Comparison of ENCODE assay signal across 19 cellular contexts in genomic region chr1:203425668-203425999, GRCh38. TPM values are rescaled to one million over a fixed set of nuclear protein-coding genes. Genes with fewer than 3 reads are reported as not detected.
DNase-seq lines count a peak whose midpoint lies in the region; ATAC-seq and TF ChIP-seq lines count a peak whose summit lies in the region.
"Had no signal": no experiment of that assay in that cellular context is flagged by ENCODE, and none has a peak within 500 bp of the region (broad histone marks: within the 10 kb centered on the region; RNA-seq: fewer than 3 reads in every experiment).

No MANE protein-coding gene starts in this region.

- CTCF ChIA-PET in AG04450 (lab: Charles Lee) (interaction anchor here (0.7 to 1.8 kb wide), 4 partner anchors 15 to 87 kb away, joined by 3 to 12 read pairs (median 6); no protein-coding TSS in a partner anchor), OCI-LY7 (lab: Charles Lee; ENCODE audit: unreplicated experiment) (no interaction called here)
- CTCF ChIA-PET in activated naive CD4-positive, alpha-beta T cell treated with anti-CD3 and anti-CD28 coated beads for 36 hours (lab: Charles Lee) = interaction anchor here (1.1 kb wide), 1 partner anchor 82 kb away, joined by 4 read pairs; no protein-coding TSS in a partner anchor

- H4K20me1 ChIP-seq in OCI-LY7 (ENCODE audit: insufficient read depth, low read length) = no peaks in the 10 kb centered on the region

- H3K4me3 ChIP-seq in AG04450 (ENCODE audit: low read depth, low read length) (no peak overlapping the region), OCI-LY7 (ENCODE audit: low read depth, low read length, poor library complexity, severe bottlenecking) (no peak overlapping the region), duodenal mucosa (ENCODE audit: low read depth in 1 of 2, low read length in 2 of 2) (peak overlapping the region; percentile 60 to 73)
- H3K4me3 ChIP-seq: left ventricle myocardium inferior, prostate gland, SJSA1 had no signal

- H3K9me2 ChIP-seq in OCI-LY7 (ENCODE audit: insufficient read depth, low read length) = no peaks in the 10 kb centered on the region

- ATAC-seq in stimulated activated effector memory CD8-positive, alpha-beta T cell treated with anti-CD3 and anti-CD28 coated beads, Interleukin-12 subunit alpha, Interleukin-12 subunit beta, amount 100 ng/mL, for 72 hours = no peak
- ATAC-seq: naive thymus-derived CD4-positive, alpha-beta T cell had no signal

- H2AFZ ChIP-seq in OCI-LY7 (ENCODE audit: low read length) = peak overlapping the region; percentile 5; the same call in 1 of the 2 replicates

- H3K4me2 ChIP-seq in OCI-LY7 (ENCODE audit: low read length) = no peak overlapping the region

- TF ChIP-seq CTCF in AG04450 (IDR thresholded peaks at IDR 0.05; ENCODE audit: low read depth, low read length) = no peak
- no peak for TF ChIP-seq CTCF in OCI-LY7 (conservative IDR thresholded peaks at IDR 0.05; ENCODE audit: low read length)
- TF ChIP-seq CTCF in mesothelial cell of epicardium (IDR thresholded peaks at IDR 0.05; ENCODE audit: unreplicated experiment) = no peak

- BruUV-seq in OCI-LY7 (replicated peaks; lab: Mats Ljungman, UMichigan) = no TSS peak

- DNase-seq in AG04450 (ENCODE audit: low read depth, low spot score) = peak; percentile 26
- DNase-seq in OCI-LY7 (ENCODE audit: low spot score) = no peak
- no peak for DNase-seq in mesothelial cell of epicardium (ENCODE audit: low spot score in 2 of 2, unreplicated experiment in 2 of 2)
- no peak for DNase-seq in activated naive CD4-positive, alpha-beta T cell treated with anti-CD3 and anti-CD28 coated beads for 36 hours
- DNase-seq in GOT3 (lab: John Stamatoyannopoulos, UW) = no peak
- DNase-seq in stimulated activated effector memory CD8-positive, alpha-beta T cell treated with anti-CD3 and anti-CD28 coated beads, Interleukin-12 subunit alpha, Interleukin-12 subunit beta, amount 100 ng/mL, for 72 hours (ENCODE audit: low spot score in 2 of 2) = no peak
- no peak for DNase-seq in retina
- DNase-seq: activated CD4-positive, alpha-beta T cell treated with anti-CD3 and anti-CD28 coated beads for 48 hours; activated CD8-positive, alpha-beta memory T cell treated with anti-CD3 and anti-CD28 coated beads, Interleukin-2, amount 50 U/mL, for 4 hours; CD4-positive, alpha-beta memory T cell; GDM1; KG1; left ventricle myocardium inferior; naive thymus-derived CD4-positive, alpha-beta T cell; T1000 had no signal

- H3K9ac ChIP-seq in duodenal mucosa (ENCODE audit: low read depth in 1 of 2, low read length in 2 of 2) = peak overlapping the region; percentile 26 to 73

- no peaks in the 10 kb centered on the region for H3K36me3 Mint-ChIP-seq in mesothelial cell of epicardium
- no peaks in the 10 kb centered on the region for H3K36me3 Mint-ChIP-seq in activated naive CD4-positive, alpha-beta T cell treated with anti-CD3 and anti-CD28 coated beads for 36 hours (ENCODE audit: low read depth)
- H3K36me3 Mint-ChIP-seq in stimulated activated effector memory CD8-positive, alpha-beta T cell treated with anti-CD3 and anti-CD28 coated beads, Interleukin-12 subunit alpha, Interleukin-12 subunit beta, amount 100 ng/mL, for 72 hours = no peaks in the 10 kb centered on the region
- H3K36me3 Mint-ChIP-seq: CD4-positive, alpha-beta memory T cell; naive thymus-derived CD4-positive, alpha-beta T cell had no signal

- H3K4me3 Mint-ChIP-seq in mesothelial cell of epicardium = no peak overlapping the region
- H3K4me3 Mint-ChIP-seq in activated naive CD4-positive, alpha-beta T cell treated with anti-CD3 and anti-CD28 coated beads for 36 hours = no peak overlapping the region
- H3K4me3 Mint-ChIP-seq in stimulated activated effector memory CD8-positive, alpha-beta T cell treated with anti-CD3 and anti-CD28 coated beads, Interleukin-12 subunit alpha, Interleukin-12 subunit beta, amount 100 ng/mL, for 72 hours = no peak overlapping the region
- H3K4me3 Mint-ChIP-seq: CD4-positive, alpha-beta memory T cell; naive thymus-derived CD4-positive, alpha-beta T cell had no signal

- H3K4me1 ChIP-seq in OCI-LY7 (ENCODE audit: insufficient read depth, low read length, poor library complexity, severe bottlenecking) (peaks cover 10% of the 10 kb centered on the region), duodenal mucosa (ENCODE audit: control insufficient read depth in 1 of 2, insufficient read depth in 2 of 2, low read length in 2 of 2) (peaks cover 30% of the 10 kb centered on the region in 2 donors)
- H3K4me1 ChIP-seq: left ventricle myocardium inferior had no signal

- intact Hi-C loops in OCI-LY7 (cut with micrococcal nuclease; ENCODE audit: unreplicated experiment) = no loop called here
- intact Hi-C loops in activated naive CD4-positive, alpha-beta T cell treated with anti-CD3 and anti-CD28 coated beads for 36 hours (cut with micrococcal nuclease) = no loop called here

- H3K79me2 ChIP-seq in OCI-LY7 (ENCODE audit: insufficient read depth, low read depth, low read length) = no peaks in the 10 kb centered on the region

- H3K36me3 ChIP-seq in OCI-LY7 (ENCODE audit: insufficient read depth, low read length) (no peaks in the 10 kb centered on the region), duodenal mucosa (ENCODE audit: control insufficient read depth in 1 of 2, insufficient read depth in 2 of 2, low read length in 2 of 2) (no peaks in the 10 kb centered on the region)
- H3K36me3 ChIP-seq: left ventricle myocardium inferior, prostate gland, SJSA1 had no signal

- H3K27ac Mint-ChIP-seq in mesothelial cell of epicardium = peak overlapping the region; percentile 66
- H3K27ac Mint-ChIP-seq in activated naive CD4-positive, alpha-beta T cell treated with anti-CD3 and anti-CD28 coated beads for 36 hours = no peak overlapping the region
- H3K27ac Mint-ChIP-seq in stimulated activated effector memory CD8-positive, alpha-beta T cell treated with anti-CD3 and anti-CD28 coated beads, Interleukin-12 subunit alpha, Interleukin-12 subunit beta, amount 100 ng/mL, for 72 hours = no peak overlapping the region
- H3K27ac Mint-ChIP-seq: CD4-positive, alpha-beta memory T cell; naive thymus-derived CD4-positive, alpha-beta T cell had no signal

- POLR2A ChIA-PET in AG04450 (lab: Yijun Ruan, JAX) = interaction anchor here (0.8 to 2.3 kb wide), 6 partner anchors 15 to 67 kb away, joined by 3 to 24 read pairs (median 6); no protein-coding TSS in a partner anchor
- POLR2A ChIA-PET in OCI-LY7 (lab: Charles Lee) = interaction anchor here (0.7 to 1.3 kb wide), 3 partner anchors 9 to 41 kb away, joined by 3 read pairs; no protein-coding TSS in a partner anchor

- peaks cover 54% of the 10 kb centered on the region for H3K27me3 ChIP-seq in AG04450 (ENCODE audit: control insufficient read depth, insufficient read depth, low read length)
- peaks cover 0 to 4% of the 10 kb centered on the region in 2 donors for H3K27me3 ChIP-seq in duodenal mucosa (ENCODE audit: control insufficient read depth in 1 of 2, insufficient read depth in 2 of 2, low read length in 2 of 2)
- H3K27me3 ChIP-seq: SJSA1 had no signal

- H3K27ac ChIP-seq in AG04450 (ENCODE audit: low read depth, low read length) = peak overlapping the region; percentile 68
- H3K27ac ChIP-seq in OCI-LY7 (ENCODE audit: low read depth, low read length, poor library complexity, severe bottlenecking) = no peak overlapping the region
- peak overlapping the region; percentile 3 for H3K27ac ChIP-seq in duodenal mucosa (ENCODE audit: low read depth, low read length)
- H3K27ac ChIP-seq: left ventricle myocardium inferior, SJSA1 had no signal

- H3K9me3 ChIP-seq in AG04450 (ENCODE audit: control insufficient read depth, insufficient read depth, low read length) = no peaks in the 10 kb centered on the region
- no peaks in the 10 kb centered on the region for H3K9me3 ChIP-seq in OCI-LY7 (ENCODE audit: low read length)
- no peaks in the 10 kb centered on the region for H3K9me3 ChIP-seq in duodenal mucosa (ENCODE audit: control insufficient read depth in 1 of 2, low read length in 2 of 2)
- H3K9me3 ChIP-seq: left ventricle myocardium inferior, prostate gland, SJSA1 had no signal

- H3K4me1 Mint-ChIP-seq in mesothelial cell of epicardium = peaks cover 31% of the 10 kb centered on the region
- H3K4me1 Mint-ChIP-seq in activated naive CD4-positive, alpha-beta T cell treated with anti-CD3 and anti-CD28 coated beads for 36 hours (ENCODE audit: low read depth) = no peaks in the 10 kb centered on the region
- H3K4me1 Mint-ChIP-seq in stimulated activated effector memory CD8-positive, alpha-beta T cell treated with anti-CD3 and anti-CD28 coated beads, Interleukin-12 subunit alpha, Interleukin-12 subunit beta, amount 100 ng/mL, for 72 hours = no peaks in the 10 kb centered on the region
- H3K4me1 Mint-ChIP-seq: CD4-positive, alpha-beta memory T cell; naive thymus-derived CD4-positive, alpha-beta T cell had no signal

- peaks cover 34% of the 10 kb centered on the region for H3K27me3 Mint-ChIP-seq in mesothelial cell of epicardium (ENCODE audit: low read depth)
- peaks cover 24% of the 10 kb centered on the region for H3K27me3 Mint-ChIP-seq in activated naive CD4-positive, alpha-beta T cell treated with anti-CD3 and anti-CD28 coated beads for 36 hours (ENCODE audit: low read depth)

- H3K9me3 Mint-ChIP-seq in mesothelial cell of epicardium = no peaks in the 10 kb centered on the region
- no peaks in the 10 kb centered on the region for H3K9me3 Mint-ChIP-seq in activated naive CD4-positive, alpha-beta T cell treated with anti-CD3 and anti-CD28 coated beads for 36 hours
- no peaks in the 10 kb centered on the region for H3K9me3 Mint-ChIP-seq in stimulated activated effector memory CD8-positive, alpha-beta T cell treated with anti-CD3 and anti-CD28 coated beads, Interleukin-12 subunit alpha, Interleukin-12 subunit beta, amount 100 ng/mL, for 72 hours
- H3K9me3 Mint-ChIP-seq: CD4-positive, alpha-beta memory T cell had no signal

RNA-seq across cellular contexts. Expression of gene PRELP, which starts 50.0 kb away (rescaled TPM):
- 0.65 and 0.68 TPM in 2 replicates for polyA plus RNA-seq in AG04450 (2011; rRNA removed)
- polyA minus RNA-seq in AG04450 (2011; rRNA and poly(A)+ RNA removed) = 0.35 and 0.37 TPM in 2 replicates
- 0.03 TPM in 1 of 2 replicates, not detected in the other for total RNA-seq in OCI-LY7 (2014; rRNA removed; shearing (Covaris generic))
- not detected in 2 replicates for total RNA-seq in OCI-LY7 (2022)
- total RNA-seq in mesothelial cell of epicardium = 2.8 to 3.3 TPM (median 3.2 TPM) in 3 replicates
- total RNA-seq in activated naive CD4-positive, alpha-beta T cell treated with anti-CD3 and anti-CD28 coated beads for 36 hours = not detected
- total RNA-seq: CD4-positive, alpha-beta memory T cell; dermis microvascular lymphatic vessel endothelial cell; naive thymus-derived CD4-positive, alpha-beta T cell; SJSA1 had no signal
- polyA plus RNA-seq: CD4-positive, alpha-beta memory T cell; naive thymus-derived CD4-positive, alpha-beta T cell had no signal

Comparison
In these comparisons a context has a peak if more than half of its experiments do, and no peak if none do; other contexts are left out.
1. H3K4me3 ChIP-seq: peak in duodenal mucosa (2 of 2); none in AG04450 (single experiment) and OCI-LY7 (single experiment).